In genomic region chr9:1869843-1870242, GRCh38 we compare ENCODE assay signal across 8 cellular contexts.
A peak's percentile ranks its signal among the peaks of the same experiment; 100 is the strongest.
DNase-seq lines count a peak whose midpoint lies in the region; ATAC-seq, FAIRE-seq and TF ChIP-seq lines count a peak whose summit lies in the region.

No MANE protein-coding gene starts in this region.

- H3K4me1 Mint-ChIP-seq in naive thymus-derived CD8-positive, alpha-beta T cell: peaks cover 0 to 2% (median 0%) of the 10 kb centered on the region in 4 donors

- 4% methylated on average over 6 of the region's 6 CpGs for WGBS in K562 (ENCODE audit: insufficient coverage, low coverage, missing lambda C conversion rate)

- no peak overlapping the region for H3K4me3 ChIP-seq in K562

- no peaks in the 10 kb centered on the region for H3K27me3 ChIP-seq in K562 (ENCODE audit: control insufficient read depth in 2 of 2, insufficient read depth in 2 of 2, low read length in 2 of 2)

- TF ChIP-seq POLR2A in GM12892 (IDR thresholded peaks at IDR 0.05; ENCODE audit: low read depth, low read length): no peak
- TF ChIP-seq POLR2A in K562 (conservative IDR thresholded peaks at IDR 0.05): no peak

- BruUV-seq in K562 (replicated peaks; lab: Mats Ljungman, UMichigan): no TSS peak

- ATAC-seq in HG02610 (IDR thresholded peaks at IDR 0.05; ENCODE audit: unreplicated experiment) (peak; percentile 76), K562 (peak; percentile 77)
- ATAC-seq in naive thymus-derived CD8-positive, alpha-beta T cell: peak; percentile 41 to 57

- H3K9me3 Mint-ChIP-seq in naive thymus-derived CD8-positive, alpha-beta T cell: no peaks in the 10 kb centered on the region

- DNase-seq in GM12892 (ENCODE audit: insufficient read length) (no peak), NCI-H1930 (lab: John Stamatoyannopoulos, UW) (peak; percentile 14 to 24), K562 (ENCODE audit: extremely low read depth in 1 of 4, low spot score in 3 of 4) (peak; percentile 10 to 36 (median 13)), activated gamma-delta T cell treated with Interleukin-2 at 50 U/mL for 16 hours (no peak), DMS79 treated with DMSO at 0.1 percent for 48 hours (lab: John Stamatoyannopoulos, UW) (no peak)
- DNase-seq in naive thymus-derived CD8-positive, alpha-beta T cell: peak in 3 of 10 donors; percentile 3 to 27 (median 18)

- FAIRE-seq in GM12892 (lab: Jason Lieb, UNC): peak; percentile 96
- FAIRE-seq in K562 (lab: Jason Lieb, UNC): peak; percentile 42

- H3K4me2 ChIP-seq in K562 (ENCODE audit: insufficient read depth, low read length): no peak overlapping the region

- H4K20me1 ChIP-seq in K562 (replicated peaks; ENCODE audit: control insufficient read depth, insufficient read depth, low read length): no peaks in the 10 kb centered on the region

- H3K4me1 ChIP-seq in K562 (replicated peaks in 1 of 2; ENCODE audit: control insufficient read depth in 2 of 2, insufficient read depth in 2 of 2, low read length in 2 of 2): no peaks in the 10 kb centered on the region

- intact Hi-C loops in K562 (cut with micrococcal nuclease): loop anchor here (10.0 kb wide), 1 partner anchor 985 kb away; no protein-coding TSS in a partner anchor

- H3K27me3 Mint-ChIP-seq in naive thymus-derived CD8-positive, alpha-beta T cell: peaks cover 0 to 6% (median 2%) of the 10 kb centered on the region in 5 donors

- no peak for TF ChIP-seq EP300 in K562 (IDR thresholded peaks at IDR 0.05; ENCODE audit: low read length)

- peak; percentile 83 for TF ChIP-seq CTCF in C4-2B (conservative IDR thresholded peaks at IDR 0.05)
- peak; percentile 35 to 45 (median 38); a peak in 5 of 6 replicates for TF ChIP-seq CTCF in K562 (IDR thresholded peaks at IDR 0.05 in 2 of 3, conservative IDR thresholded peaks at IDR 0.05 in 1 of 3; ENCODE audit: insufficient read depth in 2 of 3, low read depth in 1 of 3, low read length in 3 of 3)

- H3K36me3 Mint-ChIP-seq in naive thymus-derived CD8-positive, alpha-beta T cell: no peaks in the 10 kb centered on the region

- H3K9ac ChIP-seq in K562 (ENCODE audit: insufficient read depth in 1 of 2, low read depth in 2 of 2, low read length in 2 of 2): no peak overlapping the region

- no peaks in the 10 kb centered on the region for H3K36me3 ChIP-seq in K562 (ENCODE audit: control insufficient read depth, insufficient read depth, low read length)

- no peaks in the 10 kb centered on the region for H3K9me1 ChIP-seq in K562 (ENCODE audit: control insufficient read depth, insufficient read depth, low read length)

- H3K27ac ChIP-seq in C4-2B (no peak overlapping the region), K562 (ENCODE audit: extremely low read depth, low read depth, low read length) (no peak overlapping the region)

- in situ Hi-C loops in K562 (cut with MboI): no loop called here

- H3K9me3 ChIP-seq in K562 (replicated peaks; ENCODE audit: control insufficient read depth, insufficient read depth, low read depth, low read length): no peaks in the 10 kb centered on the region

- H3K27ac Mint-ChIP-seq in naive thymus-derived CD8-positive, alpha-beta T cell: no peak overlapping the region

- H3K79me2 ChIP-seq in K562 (ENCODE audit: control insufficient read depth, insufficient read depth, low read length): no peaks in the 10 kb centered on the region

- H3K4me3 Mint-ChIP-seq in naive thymus-derived CD8-positive, alpha-beta T cell: no peak overlapping the region

- TF ChIP-seq RAD21 in K562 (CRISPR knock-in tag; conservative IDR thresholded peaks at IDR 0.05 in 1 of 2, IDR thresholded peaks at IDR 0.05 in 1 of 2): peak in 1 of 2 experiments; percentile 45; a peak in 2 of 4 replicates

- POLR2A ChIA-PET in K562 (lab: Yijun Ruan, JAX): no interaction called here
- POLR2A ChIA-PET in naive thymus-derived CD8-positive, alpha-beta T cell (lab: Charles Lee): no interaction called here

- no peak overlapping the region for H2AFZ ChIP-seq in K562 (ENCODE audit: low read depth, low read length)

- CTCF ChIA-PET in K562 (lab: Yijun Ruan, JAX; ENCODE audit: low intra/inter-chr PET ratio): no interaction called here

TF ChIP-seq in K562, 482 proteins besides CTCF, POLR2A, EP300 and RAD21:
- TF ChIP-seq THRAP3 (IDR thresholded peaks at IDR 0.05; ENCODE audit: borderline replicate concordance) (no peak), SUPT5H (IDR thresholded peaks at IDR 0.05) (no peak), ZBTB11 (CRISPR knock-in tag; IDR thresholded peaks at IDR 0.05) (no peak)

Comparison
In these comparisons a context has a peak if more than half of its experiments do, and no peak if none do; other contexts are left out.
1. DNase-seq: peak in NCI-H1930 (2 of 2) and K562 (4 of 4); none in GM12892 (single experiment), activated gamma-delta T cell treated with Interleukin-2 at 50 U/mL for 16 hours (single experiment) and DMS79 treated with DMSO at 0.1 percent for 48 hours (single experiment).
2. Peak in every context shown above with its lines, with median percentiles within 50 percentile points of each other: ATAC-seq.